8 cellular contexts compared by ENCODE assay signal in the genomic region with DNA sequence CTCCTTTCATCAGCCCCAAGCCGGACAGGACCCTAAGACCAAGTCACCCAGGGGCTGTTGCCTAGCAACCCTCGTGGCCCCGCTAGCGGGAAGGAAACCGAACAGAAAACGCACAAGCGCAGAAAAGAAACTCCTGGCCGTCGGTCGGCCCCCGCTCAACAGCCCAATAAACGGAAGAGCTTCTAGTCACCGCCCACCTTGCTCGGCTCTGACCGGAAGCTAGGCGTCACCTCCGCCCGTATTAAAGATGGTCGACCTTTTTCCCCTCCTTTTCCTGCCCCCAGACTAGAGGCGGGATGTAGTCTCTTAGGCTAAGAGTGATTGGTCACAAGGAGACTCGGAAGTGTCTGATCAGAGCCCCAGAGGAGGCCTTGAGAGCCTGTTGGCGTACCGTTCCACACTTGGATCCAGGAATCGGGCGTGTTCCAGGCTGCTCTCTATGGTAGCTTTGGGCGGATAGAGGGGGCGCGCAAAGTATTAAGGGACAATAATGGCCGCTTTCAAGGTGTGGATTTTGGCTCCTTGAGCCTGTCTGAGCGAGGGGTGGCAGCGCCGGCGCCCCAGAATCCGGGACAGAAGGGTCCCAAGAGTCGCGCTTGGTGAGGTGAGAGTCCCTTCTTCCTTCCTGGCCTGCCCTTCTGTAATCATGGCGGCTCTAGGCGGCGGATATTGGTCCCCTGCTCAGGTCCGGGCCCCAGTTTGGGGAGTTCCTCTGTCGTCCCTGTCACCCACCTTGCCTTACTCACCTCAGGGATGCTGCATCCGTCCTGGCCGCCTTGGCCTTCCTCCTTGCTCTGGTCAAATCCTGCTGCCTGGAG. TPM values are rescaled to one million over a fixed set of nuclear protein-coding genes. Genes with fewer than 3 reads are reported as not detected.
DNase-seq lines count a peak whose midpoint lies in the region; ATAC-seq, FAIRE-seq and TF ChIP-seq lines count a peak whose summit lies in the region.

Gene DHX38 (plus strand): TSS at position 400 of the 818 bp plus-strand sequence. CDS start 2,311 bp downstream, outside the sequence.
Gene TXNL4B (minus strand): TSS at position 173 of the 818 bp plus-strand sequence. CDS start 2,871 bp downstream, outside the sequence.

- no peaks in the 10 kb centered on the region for H3K9me3 ChIP-seq in right atrium auricular region
- H3K9me3 ChIP-seq in psoas muscle = no peaks in the 10 kb centered on the region

- no peak for FAIRE-seq in urothelium cell line (lab: Jason Lieb, UNC)

- H3K4me1 ChIP-seq in right atrium auricular region (peaks cover 0 to 35% of the 10 kb centered on the region in 2 donors), psoas muscle (peaks cover 21% of the 10 kb centered on the region)

- TF ChIP-seq CTCF in right atrium auricular region (IDR thresholded peaks at IDR 0.05) (no peak), psoas muscle (IDR thresholded peaks at IDR 0.05) (no peak)

- ATAC-seq in GM18499 (IDR thresholded peaks at IDR 0.05; ENCODE audit: insufficient read depth, unreplicated experiment) = peak; percentile 96
- peak; percentile 98 for ATAC-seq in HG02943 (IDR thresholded peaks at IDR 0.05; ENCODE audit: low read depth, unreplicated experiment)
- peak; percentile 98 to 99 (median 99) for ATAC-seq in psoas muscle

- no peaks in the 10 kb centered on the region for H3K27me3 ChIP-seq in right atrium auricular region
- H3K27me3 ChIP-seq in psoas muscle (ENCODE audit: insufficient read depth in 3 of 3, low read length in 2 of 3) = no peaks in the 10 kb centered on the region

- peak within 1 kb of the TSS; percentile 81 to 86 for H3K27ac ChIP-seq in right atrium auricular region
- peak within 1 kb of the TSS; percentile 86 for H3K27ac ChIP-seq in psoas muscle

- H3K36me3 ChIP-seq in right atrium auricular region (peaks cover 45% of the 10 kb centered on the region), psoas muscle (ENCODE audit: insufficient read depth in 1 of 2, low read depth in 1 of 2) (peaks cover 18 to 54% of the 10 kb centered on the region in 2 donors)

- H3K4me3 ChIP-seq in right atrium auricular region (peak within 1 kb of the TSS; percentile 88 to 91), psoas muscle (peak within 1 kb of the TSS; percentile 89)

- intact Hi-C loops in T-helper 2 cell treated with Interferon-gamma antibody and Interleukin-4, amounts not matched to agents 100 ng/mL and 5 ng/mL, for 36 hours (cut with micrococcal nuclease) = loop anchor here (1.0 to 5.0 kb wide), 9 partner anchors 85 to 806 kb away; partner anchors contain the start of genes ATXN1L, CMTR2, DHODH and IST1
- intact Hi-C loops in psoas muscle (cut with DNase I) = loop anchor here (2.0 to 10.0 kb wide), 3 partner anchors 81 to 239 kb away; partner anchors contain the start of gene DHODH (in 1 of the 2)

- 0 to 1% (median 0%) methylated on average over 43 of the region's 43 CpGs for WGBS in psoas muscle, 3 donors

- peak; percentile 93 for DNase-seq in NCI-H187 treated with DMSO at 0.1 percent for 48 hours (lab: John Stamatoyannopoulos, UW)
- peak; percentile 67 to 99 (median 96) for DNase-seq in anterior cingulate cortex (lab: John Stamatoyannopoulos, UW)
- peak; percentile 96 for DNase-seq in right atrium auricular region (ENCODE audit: low spot score)
- peak; percentile 91 to 95 for DNase-seq in psoas muscle
- peak; percentile 98 for DNase-seq in urothelium cell line (ENCODE audit: low spot score)

RNA-seq across cellular contexts. Expression of gene DHX38, which starts in this region (rescaled TPM):
- 77.5 and 79.1 TPM in 2 replicates for total RNA-seq in T-helper 2 cell treated with Interferon-gamma antibody and Interleukin-4, amounts not matched to agents 100 ng/mL and 5 ng/mL, for 36 hours
- total RNA-seq in right atrium auricular region (10 to 100 TPM; 34.4 to 41.6 TPM), psoas muscle (10 to 100 TPM; 34.0 to 58.2 (median 50.2) TPM)
- polyA plus RNA-seq in psoas muscle = 10 to 100 TPM; 32.8 to 71.9 (median 54.2) TPM

RNA-seq across cellular contexts. Expression of gene TXNL4B, which starts in this region (rescaled TPM):
- total RNA-seq in T-helper 2 cell treated with Interferon-gamma antibody and Interleukin-4, amounts not matched to agents 100 ng/mL and 5 ng/mL, for 36 hours = 13.2 and 15.3 TPM in 2 replicates
- total RNA-seq in right atrium auricular region (1 to 10 TPM; 3.9 to 7.0 TPM), psoas muscle (10 to 100 TPM in 1 of 4 donors, 1 to 10 TPM in 3; 6.7 to 13.1 (median 8.7) TPM)
- polyA plus RNA-seq in psoas muscle = 10 to 100 TPM in 2 of 3 donors, 1 to 10 TPM in 1; 8.3 to 52.1 (median 20.7) TPM

Comparison
In these comparisons a context has a peak if more than half of its experiments do, and no peak if none do; other contexts are left out.
1. Peak in every context shown above with its lines: DNase-seq, ATAC-seq, H3K4me3 ChIP-seq and H3K27ac ChIP-seq.